In the genomic region with DNA sequence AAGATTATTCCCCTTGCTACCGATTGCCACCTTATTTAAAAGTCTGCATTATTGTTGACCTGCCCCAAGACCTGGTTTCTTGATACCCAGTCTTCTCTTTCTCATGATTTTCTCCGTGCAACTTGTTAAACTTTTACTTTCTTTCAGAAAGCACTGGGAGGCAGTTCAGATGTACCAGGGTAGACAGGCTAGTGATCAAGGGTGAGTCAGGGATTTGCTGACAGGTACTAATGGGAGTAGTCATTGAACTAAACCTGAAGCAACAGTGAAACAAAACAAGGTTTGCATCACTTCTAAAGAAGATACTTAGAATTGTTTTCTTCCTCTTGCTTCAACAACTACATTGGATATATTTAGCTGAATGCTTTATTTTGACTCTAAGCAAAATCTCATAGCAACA, we compare ENCODE assay signal across 16 cellular contexts.
DNase-seq lines count a peak whose midpoint lies in the region; ATAC-seq and TF ChIP-seq lines count a peak whose summit lies in the region.
"Had no signal": no experiment of that assay in that cellular context is flagged by ENCODE, and none has a peak within 500 bp of the region (broad histone marks: within the 10 kb centered on the region; RNA-seq: fewer than 3 reads in every experiment).

No MANE protein-coding gene starts in this region.

- intact Hi-C loops in psoas muscle (cut with DNase I): loop anchor here in 1 of 2 donors (5.0 to 10.0 kb wide), 2 partner anchors 71 to 121 kb away; partner anchors contain the start of gene KCNQ5

- no peak overlapping the region for H3K4me3 ChIP-seq in psoas muscle
- H3K4me3 ChIP-seq: lung, smooth muscle cell, tibial nerve had no signal

- H3K27me3 ChIP-seq in psoas muscle (ENCODE audit: insufficient read depth in 3 of 3, low read length in 2 of 3): no peaks in the 10 kb centered on the region
- H3K27me3 ChIP-seq: tibial nerve had no signal

- peaks cover 50% of the 10 kb centered on the region for H3K4me1 ChIP-seq in psoas muscle
- H3K4me1 ChIP-seq: tibial nerve had no signal

- H3K4me1 Mint-ChIP-seq in chondrocyte (ENCODE audit: low read depth): peaks cover 45% of the 10 kb centered on the region

- peak; percentile 22 for DNase-seq in DMS53 (lab: John Stamatoyannopoulos, UW)
- DNase-seq in DMS53 treated with DMSO at 0.1 percent for 48 hours (lab: John Stamatoyannopoulos, UW; ENCODE audit: unreplicated experiment): no peak
- peak; percentile 78 for DNase-seq in NCI-H226
- no peak for DNase-seq in chondrocyte (ENCODE audit: low spot score)
- DNase-seq in psoas muscle: no peak
- no peak for DNase-seq in NK-92 treated with Interleukin-12 subunit alpha and Interleukin-12 subunit beta, amount 100 ng/mL, for 24 hours (lab: John Stamatoyannopoulos, UW)
- DNase-seq in foreskin melanocyte: no peak
- no peak for DNase-seq in cerebellum (ENCODE audit: low spot score)
- DNase-seq: naive thymus-derived CD8-positive, alpha-beta T cell; posterior cingulate gyrus; SHP77 had no signal

- H3K27ac Mint-ChIP-seq in chondrocyte (ENCODE audit: unreplicated experiment): peak overlapping the region; percentile 82
- H3K27ac Mint-ChIP-seq: naive thymus-derived CD8-positive, alpha-beta T cell had no signal

- H3K4me3 Mint-ChIP-seq in chondrocyte (ENCODE audit: unreplicated experiment): no peak overlapping the region
- H3K4me3 Mint-ChIP-seq: naive thymus-derived CD8-positive, alpha-beta T cell had no signal

- H3K36me3 Mint-ChIP-seq in chondrocyte (ENCODE audit: low read depth): no peaks in the 10 kb centered on the region

- WGBS in psoas muscle, 3 donors: 76 to 81% (median 81%) methylated on average over 2 of the region's 2 CpGs

- no peaks in the 10 kb centered on the region for H3K9me3 ChIP-seq in psoas muscle
- H3K9me3 ChIP-seq: tibial nerve had no signal

- ATAC-seq in psoas muscle: peak; percentile 60 to 91 (median 86)
- ATAC-seq: naive thymus-derived CD8-positive, alpha-beta T cell had no signal

- H3K9me3 Mint-ChIP-seq in chondrocyte (ENCODE audit: low read depth): no peaks in the 10 kb centered on the region
- H3K9me3 Mint-ChIP-seq: naive thymus-derived CD8-positive, alpha-beta T cell had no signal

- no peaks in the 10 kb centered on the region for H3K36me3 ChIP-seq in psoas muscle (ENCODE audit: insufficient read depth in 1 of 2, low read depth in 1 of 2)
- H3K36me3 ChIP-seq: tibial nerve had no signal

- H3K27me3 Mint-ChIP-seq in chondrocyte (ENCODE audit: low read depth): no peaks in the 10 kb centered on the region
- H3K27me3 Mint-ChIP-seq: naive thymus-derived CD8-positive, alpha-beta T cell had no signal

- peak overlapping the region; percentile 38 for H3K27ac ChIP-seq in psoas muscle
- H3K27ac ChIP-seq: 22Rv1, C4-2B, tibial nerve had no signal

- TF ChIP-seq CTCF in chondrocyte (IDR thresholded peaks at IDR 0.05) (no peak), psoas muscle (IDR thresholded peaks at IDR 0.05) (no peak)

Comparison
In these comparisons a context has a peak if more than half of its experiments do, and no peak if none do; other contexts are left out.
1. DNase-seq: peak in DMS53 (single experiment) and NCI-H226 (single experiment); none in DMS53 treated with DMSO at 0.1 percent for 48 hours (single experiment), chondrocyte (single experiment), psoas muscle (0 of 2), NK-92 treated with Interleukin-12 subunit alpha and Interleukin-12 subunit beta, amount 100 ng/mL, for 24 hours (single experiment), foreskin melanocyte (single experiment) and cerebellum (single experiment).